In genomic region chr21:17697474-17697873, GRCh38 we compare ENCODE assay signal across 21 cellular contexts.
"Had no signal": no experiment of that assay in that cellular context is flagged by ENCODE, and none has a peak within 500 bp of the region (broad histone marks: within the 10 kb centered on the region; RNA-seq: fewer than 3 reads in every experiment).

No MANE protein-coding gene starts in this region.

- H3K4me1 Mint-ChIP-seq: brain, nephron had no signal

- DNase-seq: activated CD4-positive, alpha-beta T cell treated with anti-CD3 and anti-CD28 coated beads, Interleukin-2, amount 50 U/mL, for 48 hours; activated CD4-positive, CD25-positive, alpha-beta regulatory T cell treated with anti-CD3 and anti-CD28 coated beads, Interleukin-2, amount 50 U/mL, for 72 hours; activated naive CD4-positive, alpha-beta T cell treated with anti-CD3 and anti-CD28 coated beads for 36 hours; activated T-cell treated with anti-CD3 and anti-CD28 coated beads, Interleukin-2, amount 50 U/mL, for 24 hours; aorta; caudate nucleus; effector CD4-positive, alpha-beta T cell; heart left ventricle; midbrain; ovary; SK-N-SH; spleen; stimulated activated CD4-positive, alpha-beta T cell treated with anti-CD3 and anti-CD28 coated beads, Interleukin-4, amount 100 ng/mL, for 1 hour; stimulated activated naive CD4-positive, alpha-beta T cell treated with Interleukin-2 at 50 U/mL for 16 hours; WERI-Rb-1 had no signal

- H3K36me3 Mint-ChIP-seq: brain had no signal

- H3K27ac ChIP-seq: heart left ventricle, neutrophil, ovary, prostate gland, spleen, tibial nerve, WERI-Rb-1 had no signal

- H3K27ac Mint-ChIP-seq: activated naive CD4-positive, alpha-beta T cell treated with anti-CD3 and anti-CD28 coated beads for 36 hours; activated T-cell treated with anti-CD3 and anti-CD28 coated beads, Interleukin-2, amount 50 U/mL, for 24 hours; brain; dendritic cell treated with granulocyte-macrophage colony-stimulating factor and Interleukin-4, amounts not matched to agents 40 ng/mL and 50 ng/mL, for 4 days; nephron had no signal

- H3K27me3 Mint-ChIP-seq: activated T-cell treated with anti-CD3 and anti-CD28 coated beads, Interleukin-2, amount 50 U/mL, for 24 hours; brain; dendritic cell treated with granulocyte-macrophage colony-stimulating factor and Interleukin-4, amounts not matched to agents 40 ng/mL and 50 ng/mL, for 4 days had no signal

- H3K4me3 Mint-ChIP-seq: activated naive CD4-positive, alpha-beta T cell treated with anti-CD3 and anti-CD28 coated beads for 36 hours; activated T-cell treated with anti-CD3 and anti-CD28 coated beads, Interleukin-2, amount 50 U/mL, for 24 hours; brain; dendritic cell treated with granulocyte-macrophage colony-stimulating factor and Interleukin-4, amounts not matched to agents 40 ng/mL and 50 ng/mL, for 4 days; nephron had no signal
